Comparison of ENCODE assay signal across 11 cellular contexts in genomic region chr10:29621161-29621560, GRCh38. TPM values are rescaled to one million over a fixed set of nuclear protein-coding genes. Genes with fewer than 3 reads are reported as not detected.
DNase-seq lines count a peak whose midpoint lies in the region; ATAC-seq and TF ChIP-seq lines count a peak whose summit lies in the region.
"Had no signal": no experiment of that assay in that cellular context is flagged by ENCODE, and none has a peak within 500 bp of the region (broad histone marks: within the 10 kb centered on the region; RNA-seq: fewer than 3 reads in every experiment).

No MANE protein-coding gene starts in this region.

- H3K9me3 ChIP-seq in body of pancreas (no peaks in the 10 kb centered on the region), right atrium auricular region (no peaks in the 10 kb centered on the region), skeletal muscle tissue (ENCODE audit: control insufficient read depth in 3 of 3, low read length in 3 of 3) (no peaks in the 10 kb centered on the region), colonic mucosa (no peaks in the 10 kb centered on the region)

- intact Hi-C loops in body of pancreas (cut with DNase I), result no loop called here
- intact Hi-C loops in colonic mucosa (cut with DNase I), result no loop called here

- DNase-seq in H7, result peak; percentile 70
- peak in 3 of 4 donors; percentile 22 to 51 (median 40) for DNase-seq in body of pancreas
- DNase-seq in right atrium auricular region (ENCODE audit: low spot score), result no peak
- no peak for DNase-seq in NCI-H1092 treated with DMSO at 0.1 percent for 48 hours (lab: John Stamatoyannopoulos, UW)
- DNase-seq in activated CD4-positive, alpha-beta T cell treated with anti-CD3 and anti-CD28 coated beads for 4 hours, result no peak
- DNase-seq in colonic mucosa, result no peak
- DNase-seq: DMS79 treated with DMSO at 0.1 percent for 48 hours, NCI-H526 treated with DMSO at 0.1 percent for 48 hours had no signal

- H3K36me3 ChIP-seq in H7 (replicated peaks; ENCODE audit: control insufficient read depth, insufficient read depth, low read length), result no peaks in the 10 kb centered on the region
- H3K36me3 ChIP-seq in body of pancreas (replicated peaks in 1 of 2; ENCODE audit: insufficient read depth in 1 of 2, low read depth in 2 of 2), result no peaks in the 10 kb centered on the region
- H3K36me3 ChIP-seq in right atrium auricular region, result peaks cover 7% of the 10 kb centered on the region
- H3K36me3 ChIP-seq in skeletal muscle tissue (ENCODE audit: control insufficient read depth in 3 of 3, insufficient read depth in 3 of 3, low read length in 3 of 3), result peaks cover 0 to 4% (median 0%) of the 10 kb centered on the region in 3 donors
- no peaks in the 10 kb centered on the region for H3K36me3 ChIP-seq in colonic mucosa

- WGBS in body of pancreas, 2 donors, result 56 to 69% methylated on average over 7 of the region's 7 CpGs

- H3K27ac ChIP-seq in body of pancreas (peak overlapping the region in 3 of 4 donors; percentile 46 to 65 (median 63)), right atrium auricular region (peak overlapping the region; percentile 62 to 74), skeletal muscle tissue (ENCODE audit: low read depth, low read length) (peak overlapping the region; percentile 73), colonic mucosa (no peak overlapping the region)
- H3K27ac ChIP-seq: HL-60 had no signal

- no peaks in the 10 kb centered on the region for H3K27me3 ChIP-seq in H7 (ENCODE audit: control insufficient read depth, insufficient read depth, low read length)
- H3K27me3 ChIP-seq in body of pancreas, result no peaks in the 10 kb centered on the region
- H3K27me3 ChIP-seq in right atrium auricular region, result no peaks in the 10 kb centered on the region
- H3K27me3 ChIP-seq in skeletal muscle tissue (ENCODE audit: control insufficient read depth in 3 of 3, insufficient read depth in 3 of 3, low read length in 3 of 3), result no peaks in the 10 kb centered on the region
- no peaks in the 10 kb centered on the region for H3K27me3 ChIP-seq in colonic mucosa

- TF ChIP-seq POLR2A in body of pancreas (IDR thresholded peaks at IDR 0.05), result no peak

- ATAC-seq in body of pancreas (peak; percentile 76), HG02798 (IDR thresholded peaks at IDR 0.05; ENCODE audit: poor library complexity, unreplicated experiment) (no peak)

- H3K4me3 ChIP-seq in H7 (ENCODE audit: insufficient read depth, low read depth, low read length) (no peak overlapping the region), body of pancreas (no peak overlapping the region), right atrium auricular region (no peak overlapping the region), skeletal muscle tissue (ENCODE audit: low read length in 3 of 3) (peak overlapping the region; percentile 26 to 57 (median 52)), colonic mucosa (no peak overlapping the region)

- TF ChIP-seq CTCF in body of pancreas (IDR thresholded peaks at IDR 0.05) (no peak), right atrium auricular region (IDR thresholded peaks at IDR 0.05) (no peak), colonic mucosa (IDR thresholded peaks at IDR 0.05) (no peak)

- peaks cover 18% of the 10 kb centered on the region for H3K4me1 ChIP-seq in body of pancreas
- H3K4me1 ChIP-seq in right atrium auricular region, result peaks cover 0 to 73% of the 10 kb centered on the region in 2 donors
- H3K4me1 ChIP-seq in skeletal muscle tissue (ENCODE audit: control insufficient read depth in 3 of 3, insufficient read depth in 3 of 3, low read length in 3 of 3), result peaks cover 43 to 55% (median 50%) of the 10 kb centered on the region in 3 donors
- H3K4me1 ChIP-seq in colonic mucosa, result peaks cover 9% of the 10 kb centered on the region

- H3K9ac ChIP-seq in skeletal muscle tissue (ENCODE audit: low read depth in 1 of 3, low read length in 3 of 3) (peak overlapping the region in 2 of 3 donors; percentile 23 to 63), colonic mucosa (ENCODE audit: low read depth in 2 of 2, low read length in 2 of 2) (no peak overlapping the region)

RNA-seq across cellular contexts. Expression of gene SVIL, which starts 13.6 kb away (rescaled TPM):
- total RNA-seq in H7 (2014; rRNA removed; shearing (Covaris generic)), result 14.5 and 17.2 TPM in 2 replicates
- total RNA-seq in body of pancreas, result 10 to 100 TPM; 25.4 to 41.2 TPM
- total RNA-seq in right atrium auricular region, result 100 to 1,000 TPM; 260 to 340 TPM
- 153 TPM for total RNA-seq in skeletal muscle tissue
- 100 to 1,000 TPM in 1 of 2 donors, 10 to 100 TPM in 1; 62.6 to 132 TPM for total RNA-seq in colonic mucosa

Comparison
In these comparisons a context has a peak if more than half of its experiments do, and no peak if none do; other contexts are left out.
1. DNase-seq: peak in H7 (single experiment) and body of pancreas (3 of 4); none in right atrium auricular region (single experiment), NCI-H1092 treated with DMSO at 0.1 percent for 48 hours (single experiment), activated CD4-positive, alpha-beta T cell treated with anti-CD3 and anti-CD28 coated beads for 4 hours (0 of 2) and colonic mucosa (single experiment).
2. H3K4me3 ChIP-seq: peak in skeletal muscle tissue (3 of 3); none in H7 (single experiment), body of pancreas (0 of 2), right atrium auricular region (0 of 2) and colonic mucosa (single experiment).
3. H3K9ac ChIP-seq: peak in skeletal muscle tissue (2 of 3); none in colonic mucosa (0 of 2).